ENCODE assay signal across 2 cellular contexts in genomic region chr5:32460702-32461101, GRCh38.
A peak's percentile ranks its signal among the peaks of the same experiment; 100 is the strongest.
TF ChIP-seq lines count a peak whose summit lies in the region.

No MANE protein-coding gene starts in this region.

TF ChIP-seq in HEK293, 187 proteins besides CTCF, POLR2A, EP300 and RAD21:
- TF ChIP-seq ZNF114 (tag by site-specific recombination; IDR thresholded peaks at IDR 0.05) (no peak), PRDM10 (tag by site-specific recombination; IDR thresholded peaks at IDR 0.05) (peak; percentile 95), ZNF623 (tag by site-specific recombination; IDR thresholded peaks at IDR 0.05) (no peak)

TF ChIP-seq in K562, 482 proteins besides CTCF, POLR2A, EP300 and RAD21:
- TF ChIP-seq ZBTB17 (CRISPR knock-in tag; IDR thresholded peaks at IDR 0.05) (no peak), E2F8 (IDR thresholded peaks at IDR 0.05; ENCODE audit: low read depth, partially characterized antibody) (no peak), RBM39 (optimal IDR thresholded peaks at IDR 0.05; ENCODE audit: low read depth, low read length) (no peak), ZNF830 (CRISPR knock-in tag; IDR thresholded peaks at IDR 0.05) (no peak), GATA2 (CRISPR knock-in tag; IDR thresholded peaks at IDR 0.05) (no peak), GABPB1 (CRISPR knock-in tag; IDR thresholded peaks at IDR 0.05) (no peak), FOXA3 (CRISPR knock-in tag; conservative IDR thresholded peaks at IDR 0.05 in 1 of 2, IDR thresholded peaks at IDR 0.05 in 1 of 2) (no peak), ATF7 (IDR thresholded peaks at IDR 0.05) (peak; percentile 82), SMAD2 (IDR thresholded peaks at IDR 0.05; ENCODE audit: low read depth, low read length) (no peak), SIX5 (IDR thresholded peaks at IDR 0.05; ENCODE audit: borderline replicate concordance in 1 of 2, insufficient read depth in 1 of 2, low read depth in 1 of 2, low read length in 2 of 2) (no peak), JUND (IDR thresholded peaks at IDR 0.05; ENCODE audit: borderline replicate concordance, low read depth, low read length) (no peak), JUND (tag; IDR thresholded peaks at IDR 0.05; ENCODE audit: borderline replicate concordance, low read depth, low read length) (no peak), THRA (IDR thresholded peaks at IDR 0.05) (no peak), PRDM10 (IDR thresholded peaks at IDR 0.05; ENCODE audit: partially characterized antibody) (peak; percentile 98), HNRNPL (IDR thresholded peaks at IDR 0.05; ENCODE audit: low read depth, low read length) (no peak), ZNF655 (CRISPR knock-in tag; IDR thresholded peaks at IDR 0.05) (no peak), ZNF23 (CRISPR knock-in tag; IDR thresholded peaks at IDR 0.05) (no peak), FIP1L1 (IDR thresholded peaks at IDR 0.05; ENCODE audit: low read depth, low read length, poor library complexity, severe bottlenecking) (no peak), ZNF121 (CRISPR knock-in tag; conservative IDR thresholded peaks at IDR 0.05) (no peak), TAL1 (IDR thresholded peaks at IDR 0.05) (no peak), NR1H2 (CRISPR knock-in tag; IDR thresholded peaks at IDR 0.05) (no peak), ILF3 (IDR thresholded peaks at IDR 0.05; ENCODE audit: borderline replicate concordance) (no peak), FOXK2 (conservative IDR thresholded peaks at IDR 0.05 in 1 of 2, IDR thresholded peaks at IDR 0.05 in 1 of 2; ENCODE audit: low read depth in 2 of 2) (peak in 1 of 2 experiments; percentile 55; a peak in 1 of 4 replicates), MNT (conservative IDR thresholded peaks at IDR 0.05) (no peak), COPS2 (conservative IDR thresholded peaks at IDR 0.05) (no peak)
